ENCODE assay signal across 12 cellular contexts in genomic region chr17:78340183-78340955, GRCh38. TPM values are rescaled to one million over a fixed set of nuclear protein-coding genes. Genes with fewer than 3 reads are reported as not detected.
DNase-seq lines count a peak whose midpoint lies in the region; ATAC-seq and TF ChIP-seq lines count a peak whose summit lies in the region.
"Had no signal": no experiment of that assay in that cellular context is flagged by ENCODE, and none has a peak within 500 bp of the region (broad histone marks: within the 10 kb centered on the region; RNA-seq: fewer than 3 reads in every experiment).

No MANE protein-coding gene starts in this region.

- H3K79me2 ChIP-seq in PC-3 (ENCODE audit: low read length), result peaks cover 8% of the 10 kb centered on the region

- no peak overlapping the region for H2AFZ ChIP-seq in PC-3 (ENCODE audit: low read length)

- POLR2A ChIA-PET in Caco-2 (lab: Charles Lee) (interaction anchor here (0.7 kb wide), 1 partner anchor 21 kb away, joined by 3 read pairs; no protein-coding TSS in a partner anchor), PC-3 (lab: Charles Lee; ENCODE audit: unreplicated experiment) (interaction anchor here (0.6 kb wide), 1 partner anchor 30 kb away, joined by 5 read pairs; no protein-coding TSS in a partner anchor)

- H3K27ac Mint-ChIP-seq in Caco-2 (ENCODE audit: unreplicated experiment), result peak overlapping the region; percentile 59

- H3K27ac ChIP-seq in PC-3 (ENCODE audit: low read length) (peak overlapping the region; percentile 96), epithelial cell of prostate (peak overlapping the region; percentile 61), rectal smooth muscle tissue (ENCODE audit: low read depth, low read length) (peak overlapping the region; percentile 90)
- H3K27ac ChIP-seq: SJSA1 had no signal

- no peak overlapping the region for H3K4me3 ChIP-seq in Caco-2 (ENCODE audit: low read depth, low read length)
- no peak overlapping the region for H3K4me3 ChIP-seq in PC-3 (ENCODE audit: low read length)
- no peak overlapping the region for H3K4me3 ChIP-seq in rectal smooth muscle tissue (ENCODE audit: low read length)
- H3K4me3 ChIP-seq: K562, SJSA1 had no signal

- ATAC-seq in PC-3, result no peak
- no peak for ATAC-seq in HG03439 (IDR thresholded peaks at IDR 0.05; ENCODE audit: unreplicated experiment)
- no peak for ATAC-seq in GM18502 (IDR thresholded peaks at IDR 0.05; ENCODE audit: poor library complexity, unreplicated experiment)
- no peak for ATAC-seq in GM19351 (IDR thresholded peaks at IDR 0.05; ENCODE audit: unreplicated experiment)
- ATAC-seq: K562 had no signal

- CTCF ChIA-PET in Caco-2 (lab: Charles Lee) (no interaction called here), PC-3 (lab: Charles Lee) (no interaction called here)

- H3K4me2 ChIP-seq in PC-3 (ENCODE audit: low read length), result no peak overlapping the region

- no peak for TF ChIP-seq CTCF in Caco-2 (IDR thresholded peaks at IDR 0.05; ENCODE audit: insufficient read depth in 1 of 2, low read depth in 1 of 2, low read length in 1 of 2, severe bottlenecking in 1 of 2, unreplicated experiment in 1 of 2)
- no peak for TF ChIP-seq CTCF in PC-3 (conservative IDR thresholded peaks at IDR 0.05; ENCODE audit: low read depth, low read length)

- no peaks in the 10 kb centered on the region for H4K20me1 ChIP-seq in PC-3 (ENCODE audit: low read length)

- H3K36me3 Mint-ChIP-seq in Caco-2 (ENCODE audit: insufficient read depth, unreplicated experiment), result no peaks in the 10 kb centered on the region

- DNase-seq in Caco-2 (no peak), PC-3 (no peak), epithelial cell of prostate (ENCODE audit: low read depth, low spot score) (no peak), UCSD-AML1 (lab: John Stamatoyannopoulos, UW; ENCODE audit: unreplicated experiment) (no peak)
- DNase-seq: central memory CD4-positive, alpha-beta T cell; stimulated activated CD8-positive, alpha-beta memory T cell treated with anti-CD3 and anti-CD28 coated beads, Interleukin-4, amount 100 ng/mL, for 48 hours had no signal

- BruUV-seq in Caco-2 (replicated peaks; lab: Mats Ljungman, UMichigan) (no TSS peak), PC-3 (replicated peaks; lab: Mats Ljungman, UMichigan) (no TSS peak)

- H3K9me3 Mint-ChIP-seq in Caco-2 (ENCODE audit: unreplicated experiment), result no peaks in the 10 kb centered on the region

- no peaks in the 10 kb centered on the region for H3K9me2 ChIP-seq in PC-3 (replicated peaks; ENCODE audit: low read length)

- no peaks in the 10 kb centered on the region for H3K36me3 ChIP-seq in Caco-2 (ENCODE audit: control insufficient read depth, insufficient read depth, low read length)
- H3K36me3 ChIP-seq in PC-3 (ENCODE audit: low read depth, low read length), result no peaks in the 10 kb centered on the region
- H3K36me3 ChIP-seq in rectal smooth muscle tissue (ENCODE audit: control insufficient read depth, insufficient read depth, low read length), result no peaks in the 10 kb centered on the region
- H3K36me3 ChIP-seq: SJSA1 had no signal

- H3K4me3 Mint-ChIP-seq in Caco-2 (ENCODE audit: unreplicated experiment), result peak overlapping the region; percentile 67

- H3K27me3 ChIP-seq in Caco-2 (replicated peaks; ENCODE audit: control insufficient read depth, insufficient read depth, low read length), result no peaks in the 10 kb centered on the region; the same call in 1 of the 2 replicates
- no peaks in the 10 kb centered on the region for H3K27me3 ChIP-seq in PC-3 (ENCODE audit: low read length)
- no peaks in the 10 kb centered on the region for H3K27me3 ChIP-seq in rectal smooth muscle tissue (ENCODE audit: control insufficient read depth, insufficient read depth, low read length)
- H3K27me3 ChIP-seq: SJSA1 had no signal

- intact Hi-C loops in Caco-2 (cut with micrococcal nuclease; ENCODE audit: unreplicated experiment) (no loop called here), PC-3 (cut with micrococcal nuclease) (no loop called here)

- no peaks in the 10 kb centered on the region for H3K4me1 Mint-ChIP-seq in Caco-2 (ENCODE audit: low read depth, unreplicated experiment)

- H3K9ac ChIP-seq in PC-3 (ENCODE audit: low read length) (peak overlapping the region; percentile 88), rectal smooth muscle tissue (ENCODE audit: low read length) (no peak overlapping the region)

- H3K4me1 ChIP-seq in Caco-2 (peaks cover 13% of the 10 kb centered on the region), PC-3 (ENCODE audit: insufficient read depth, low read length) (peaks cover 80% of the 10 kb centered on the region), rectal smooth muscle tissue (ENCODE audit: control insufficient read depth, insufficient read depth, low read length) (peaks cover 18% of the 10 kb centered on the region)

- peaks cover 29% of the 10 kb centered on the region for H3F3A ChIP-seq in PC-3 (ENCODE audit: low read length, unreplicated experiment)

- no peaks in the 10 kb centered on the region for H3K27me3 Mint-ChIP-seq in Caco-2 (ENCODE audit: insufficient read depth, unreplicated experiment)

- no peaks in the 10 kb centered on the region for H3K9me3 ChIP-seq in Caco-2
- no peaks in the 10 kb centered on the region for H3K9me3 ChIP-seq in PC-3 (ENCODE audit: low read length)
- H3K9me3 ChIP-seq: SJSA1 had no signal

RNA-seq across cellular contexts. Expression of gene SOCS3, which starts 19.5 kb away (rescaled TPM):
- total RNA-seq in Caco-2 (2022) (11.3 and 12.8 TPM in 2 replicates), PC-3 (2014; rRNA removed) (103 and 125 TPM in 2 replicates)

RNA-seq across cellular contexts. Expression of gene PGS1, which starts 38.1 kb away (rescaled TPM):
- total RNA-seq in Caco-2 (2022) (54.1 and 55.2 TPM in 2 replicates), PC-3 (2014; rRNA removed) (40.6 and 47.0 TPM in 2 replicates)
